In the genomic region with DNA sequence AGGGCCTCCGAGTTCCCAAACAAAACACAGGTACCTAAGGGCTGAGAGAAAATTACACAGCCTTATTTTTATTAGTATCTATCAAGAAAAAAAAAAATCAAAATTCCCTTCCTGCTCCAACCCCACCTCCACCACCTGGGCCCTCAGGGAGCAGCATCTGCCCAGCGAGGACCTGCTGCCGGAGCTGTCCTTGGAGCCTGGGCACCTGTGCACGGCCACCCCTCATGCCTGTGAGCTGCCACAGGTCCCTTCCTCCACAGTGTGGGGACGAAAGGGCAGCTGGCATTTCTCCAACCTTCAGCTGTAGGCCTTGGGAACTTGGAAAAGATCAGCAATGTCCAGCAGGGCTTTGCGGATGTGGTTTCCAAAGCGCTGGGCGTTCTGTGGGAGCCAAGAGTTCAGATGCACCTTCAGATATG, we compare ENCODE assay signal across 27 cellular contexts. TPM values are rescaled to one million over a fixed set of nuclear protein-coding genes. Genes with fewer than 3 reads are reported as not detected.
DNase-seq lines count a peak whose midpoint lies in the region; ATAC-seq, FAIRE-seq and TF ChIP-seq lines count a peak whose summit lies in the region.
"Had no signal": no experiment of that assay in that cellular context is flagged by ENCODE, and none has a peak within 500 bp of the region (broad histone marks: within the 10 kb centered on the region; RNA-seq: fewer than 3 reads in every experiment).

No MANE protein-coding gene starts in this region.

- intact Hi-C loops in K562 (cut with micrococcal nuclease) = no loop called here
- intact Hi-C loops in thyroid gland (cut with DNase I) = no loop called here
- intact Hi-C loops in psoas muscle (cut with DNase I) = no loop called here

- TF ChIP-seq EP300 in K562 (IDR thresholded peaks at IDR 0.05; ENCODE audit: low read length) = no peak

- TF ChIP-seq RAD21 in K562 (CRISPR knock-in tag; conservative IDR thresholded peaks at IDR 0.05 in 1 of 2, IDR thresholded peaks at IDR 0.05 in 1 of 2) = no peak

- H3K9me3 ChIP-seq in K562 (replicated peaks; ENCODE audit: control insufficient read depth, insufficient read depth, low read depth, low read length) = no peaks in the 10 kb centered on the region
- no peaks in the 10 kb centered on the region for H3K9me3 ChIP-seq in thyroid gland
- H3K9me3 ChIP-seq in psoas muscle = no peaks in the 10 kb centered on the region
- H3K9me3 ChIP-seq: heart left ventricle, MG63, SJSA1, testis had no signal

- DNase-seq in K562 (ENCODE audit: extremely low read depth in 1 of 4, low spot score in 3 of 4) (no peak), left lobe of liver (ENCODE audit: low spot score) (peak; percentile 92), thyroid gland (no peak), psoas muscle (no peak)
- DNase-seq: activated CD4-positive, alpha-beta T cell treated with anti-CD3 and anti-CD28 coated beads, Interleukin-2, amount 10 ng/mL, durations not matched to agents 24 days and 14 days; activated T-cell treated with anti-CD3 and anti-CD28 coated beads, Interleukin-2, amount 50 U/mL, for 72 hours; anterior cingulate cortex; central memory CD4-positive, alpha-beta T cell; dorsolateral prefrontal cortex; heart left ventricle; left ventricle myocardium superior; MG63; NCI-H1436 treated with DMSO at 0.1 percent for 48 hours; NCI-H510A treated with DMSO at 0.1 percent for 48 hours; NK-92 treated with Interleukin-12 subunit alpha and Interleukin-12 subunit beta, amount 100 ng/mL, for 24 hours; stimulated activated naive B cell treated with anti-CD40 and anti-IgM and Interleukin-4, amounts not matched to agents 10 μg/mL and 1 μg/mL and 100 μg/mL, for 72 hours; testis had no signal

- H3K9ac ChIP-seq in K562 (ENCODE audit: insufficient read depth in 1 of 2, low read depth in 2 of 2, low read length in 2 of 2) = no peak overlapping the region; a peak in 1 of 4 replicates

- H3K79me2 ChIP-seq in K562 (ENCODE audit: control insufficient read depth, insufficient read depth, low read length) = no peaks in the 10 kb centered on the region

- H3K36me3 ChIP-seq in K562 (ENCODE audit: control insufficient read depth, insufficient read depth, low read length) (no peaks in the 10 kb centered on the region), thyroid gland (peaks cover 5 to 11% of the 10 kb centered on the region in 2 donors), psoas muscle (ENCODE audit: insufficient read depth in 1 of 2, low read depth in 1 of 2) (peaks cover 0 to 70% of the 10 kb centered on the region in 2 donors)
- H3K36me3 ChIP-seq: MG63, SJSA1 had no signal

- H3K4me1 ChIP-seq in K562 (replicated peaks in 1 of 2; ENCODE audit: control insufficient read depth in 2 of 2, insufficient read depth in 2 of 2, low read length in 2 of 2) (peaks cover 0 to 10% of the 10 kb centered on the region in 2 experiments; a peak in 3 of 5 replicates), thyroid gland (peaks cover 14 to 26% of the 10 kb centered on the region in 2 donors), psoas muscle (peaks cover 7% of the 10 kb centered on the region)
- H3K4me1 ChIP-seq: SJSA1 had no signal

- H4K20me1 ChIP-seq in K562 (replicated peaks; ENCODE audit: control insufficient read depth, insufficient read depth, low read length) = no peaks in the 10 kb centered on the region

- no peaks in the 10 kb centered on the region for H3K27me3 ChIP-seq in K562 (ENCODE audit: control insufficient read depth in 2 of 2, insufficient read depth in 2 of 2, low read length in 2 of 2)
- H3K27me3 ChIP-seq in thyroid gland = no peaks in the 10 kb centered on the region
- H3K27me3 ChIP-seq in psoas muscle (ENCODE audit: insufficient read depth in 3 of 3, low read length in 2 of 3) = no peaks in the 10 kb centered on the region
- H3K27me3 ChIP-seq: dorsolateral prefrontal cortex, heart left ventricle, MG63, SJSA1, testis had no signal

- ATAC-seq in K562 (no peak), left lobe of liver (peak; percentile 75), GM21526 (IDR thresholded peaks at IDR 0.05; ENCODE audit: low FRiP score, unreplicated experiment) (no peak), psoas muscle (no peak)
- ATAC-seq: activated T-cell treated with anti-CD3 and anti-CD28 coated beads, Interleukin-2, amount 50 U/mL, for 72 hours; CD8-positive, alpha-beta T cell; left ventricle myocardium superior; stimulated activated naive B cell treated with anti-CD40 and anti-IgM and Interleukin-4, amounts not matched to agents 10 μg/mL and 1 μg/mL and 100 μg/mL, for 72 hours had no signal

- in situ Hi-C loops in K562 (cut with MboI) = loop anchor here (5.0 kb wide), 1 partner anchor 47 kb away; no protein-coding TSS in a partner anchor

- BruUV-seq in K562 (replicated peaks; lab: Mats Ljungman, UMichigan) = no TSS peak

- no peak for TF ChIP-seq POLR2A in K562 (conservative IDR thresholded peaks at IDR 0.05)
- no peak for TF ChIP-seq POLR2A in thyroid gland (IDR thresholded peaks at IDR 0.05)

- no peak overlapping the region for H3K4me2 ChIP-seq in K562 (ENCODE audit: insufficient read depth, low read length)
- H3K4me2 ChIP-seq: smooth muscle cell had no signal

- POLR2A ChIA-PET in K562 (lab: Yijun Ruan, JAX) = interaction anchor here (0.6 to 0.9 kb wide), 2 partner anchors 13 to 57 kb away, joined by 3 read pairs; partner anchors contain the start of gene CHKB

- H3K9me1 ChIP-seq in K562 (ENCODE audit: control insufficient read depth, insufficient read depth, low read length) = no peaks in the 10 kb centered on the region

- TF ChIP-seq CTCF in K562 (IDR thresholded peaks at IDR 0.05 in 2 of 3, conservative IDR thresholded peaks at IDR 0.05 in 1 of 3; ENCODE audit: insufficient read depth in 2 of 3, low read depth in 1 of 3, low read length in 3 of 3) (no peak), thyroid gland (IDR thresholded peaks at IDR 0.05) (no peak), psoas muscle (IDR thresholded peaks at IDR 0.05) (no peak)

- H2AFZ ChIP-seq in K562 (ENCODE audit: low read depth, low read length) = no peak overlapping the region

- H3K4me3 ChIP-seq in K562 = no peak overlapping the region
- H3K4me3 ChIP-seq in thyroid gland (replicated peaks in 1 of 3) = no peak overlapping the region
- H3K4me3 ChIP-seq in psoas muscle = no peak overlapping the region
- H3K4me3 ChIP-seq: dorsolateral prefrontal cortex, GM12878, heart left ventricle, MG63, SJSA1, smooth muscle cell, testis had no signal

- H3K27ac ChIP-seq in K562 (ENCODE audit: extremely low read depth, low read depth, low read length) (no peak overlapping the region), thyroid gland (peak overlapping the region in 2 of 3 donors; percentile 47), psoas muscle (no peak overlapping the region)
- H3K27ac ChIP-seq: dorsolateral prefrontal cortex, epithelial cell of prostate, heart left ventricle, SJSA1, testis had no signal

- FAIRE-seq in K562 (lab: Jason Lieb, UNC) = no peak
- FAIRE-seq: RCC 7860 had no signal

- CTCF ChIA-PET in K562 (lab: Yijun Ruan, JAX; ENCODE audit: low intra/inter-chr PET ratio) = no interaction called here

- 65% methylated on average over 6 of the region's 8 CpGs for WGBS in K562 (ENCODE audit: insufficient coverage, low coverage, missing lambda C conversion rate)
- 86% methylated on average over 8 of the region's 8 CpGs for WGBS in thyroid gland, 2 donors
- 64 to 75% (median 68%) methylated on average over 8 of the region's 8 CpGs for WGBS in psoas muscle, 3 donors

RNA-seq across cellular contexts. Expression of gene SYCE3, which starts 6.3 kb away (rescaled TPM):
- not detected in 2 replicates for total RNA-seq in K562 (2011; cell fraction: chromatin; rRNA removed; ENCODE audit: low replicate concordance)
- not detected in 2 replicates for total RNA-seq in K562 (2011; cell fraction: nucleolus; rRNA removed)
- not detected in 2 replicates for total RNA-seq in K562 (2011; cell fraction: nucleoplasm; rRNA removed)
- total RNA-seq in K562 (2014; rRNA removed) (not detected in 2 replicates), K562 (2014; rRNA removed; fragmentation: Illumina TruSeq; extraction: Trizol) (not detected in 2 replicates), K562 (2015; rRNA removed; fragmentation: Illumina TruSeq; extraction: Trizol) (not detected in 2 replicates), K562 (2021) (not detected in 2 replicates), left lobe of liver (0.45 TPM), thyroid gland (1 to 10 TPM in 3 of 4 donors, not detected in 1; 3.5 to 6.0 (median 4.3) TPM), psoas muscle (not detected)
- polyA plus RNA-seq in K562 (2011; rRNA removed) (not detected in 2 replicates), K562 (2014; fragmentation: Illumina TruSeq; extraction: Trizol) (not detected in 2 replicates), K562 (2014; fragmentation: Nextera tagmentation; extraction: Ambion mirVana) (under 1 TPM in 1 of 2 experiments, not detected in 1; 0.56 TPM), K562 (2014; rRNA removed) (not detected in 2 replicates), psoas muscle (not detected)
- 1.8 TPM in 1 of 2 replicates, not detected in the other for polyA plus RNA-seq in K562 (2011; cell fraction: cytosol; rRNA removed)
- polyA plus RNA-seq in K562 (2011; cell fraction: nucleus; rRNA removed) = 0.38 TPM in 1 of 2 replicates, not detected in the other
- 0.23 and 1.1 TPM in 2 replicates for polyA plus RNA-seq in K562 (2012)
- polyA minus RNA-seq in K562 (2011; rRNA and poly(A)+ RNA removed) = not detected in 2 replicates
- not detected in 2 replicates for polyA minus RNA-seq in K562 (2011; cell fraction: cytosol; rRNA and poly(A)+ RNA removed)
- not detected in 2 replicates for polyA minus RNA-seq in K562 (2011; cell fraction: nucleus; rRNA and poly(A)+ RNA removed)
- total RNA-seq: activated CD4-positive, alpha-beta T cell treated with anti-CD3 and anti-CD28 coated beads, Interleukin-2, amount 10 ng/mL, durations not matched to agents 24 days and 14 days; CD8-positive, alpha-beta T cell; heart left ventricle; left ventricle myocardium superior; mucosa of gallbladder; neural crest cell; progenitor cell of endocrine pancreas; SJSA1; smooth muscle cell had no signal
- polyA plus RNA-seq: heart left ventricle, smooth muscle cell had no signal

RNA-seq across cellular contexts. Expression of gene CPT1B, which starts 9.2 kb away (rescaled TPM):
- 40.5 and 66.3 TPM in 2 replicates for total RNA-seq in K562 (2011; cell fraction: chromatin; rRNA removed; ENCODE audit: low replicate concordance)
- total RNA-seq in K562 (2011; cell fraction: nucleolus; rRNA removed) = 34.2 and 39.4 TPM in 2 replicates
- 24.4 and 31.9 TPM in 2 replicates for total RNA-seq in K562 (2011; cell fraction: nucleoplasm; rRNA removed)
- total RNA-seq in K562 (2014; rRNA removed) (1.6 and 1.9 TPM in 2 replicates), K562 (2014; rRNA removed; fragmentation: Illumina TruSeq; extraction: Trizol) (0.61 and 1.8 TPM in 2 replicates), K562 (2015; rRNA removed; fragmentation: Illumina TruSeq; extraction: Trizol) (2.3 and 3.0 TPM in 2 replicates), K562 (2021) (3.8 and 4.0 TPM in 2 replicates), left lobe of liver (24.7 TPM), thyroid gland (10 to 100 TPM in 3 of 4 donors, 1 to 10 TPM in 1; 9.7 to 38.7 (median 14.9) TPM), psoas muscle (100 to 1,000 TPM in 3 of 4 donors, 10 to 100 TPM in 1; 75.8 to 144 (median 139) TPM)
- polyA plus RNA-seq in K562 (2011; rRNA removed) (3.7 and 7.3 TPM in 2 replicates), K562 (2014; fragmentation: Illumina TruSeq; extraction: Trizol) (2.0 and 2.6 TPM in 2 replicates), K562 (2014; fragmentation: Nextera tagmentation; extraction: Ambion mirVana) (under 1 TPM; 0.35 to 0.59 TPM), K562 (2014; rRNA removed) (6.1 and 6.2 TPM in 2 replicates), psoas muscle (10 to 100 TPM; 57.4 to 87.6 (median 70.8) TPM)
- 2.9 and 4.0 TPM in 2 replicates for polyA plus RNA-seq in K562 (2011; cell fraction: cytosol; rRNA removed)
- 59.6 and 64.2 TPM in 2 replicates for polyA plus RNA-seq in K562 (2011; cell fraction: nucleus; rRNA removed)
- 5.5 and 18.0 TPM in 2 replicates for polyA plus RNA-seq in K562 (2012)
- 1.4 and 2.8 TPM in 2 replicates for polyA minus RNA-seq in K562 (2011; rRNA and poly(A)+ RNA removed)
- polyA minus RNA-seq in K562 (2011; cell fraction: cytosol; rRNA and poly(A)+ RNA removed) = 0.76 TPM in 1 of 2 replicates, not detected in the other
- 7.1 and 10.0 TPM in 2 replicates for polyA minus RNA-seq in K562 (2011; cell fraction: nucleus; rRNA and poly(A)+ RNA removed)

RNA-seq across cellular contexts. Expression of gene CHKB, which starts 13.6 kb away (rescaled TPM):
- total RNA-seq in K562 (2011; cell fraction: chromatin; rRNA removed; ENCODE audit: low replicate concordance) = 48.4 and 97.8 TPM in 2 replicates
- total RNA-seq in K562 (2011; cell fraction: nucleolus; rRNA removed) = 53.4 and 65.4 TPM in 2 replicates
- 51.6 and 55.9 TPM in 2 replicates for total RNA-seq in K562 (2011; cell fraction: nucleoplasm; rRNA removed)
- 11.0 and 14.5 TPM in 2 replicates for total RNA-seq in K562 (2014; rRNA removed)
- 7.7 and 10.3 TPM in 2 replicates for total RNA-seq in K562 (2014; rRNA removed; fragmentation: Illumina TruSeq; extraction: Trizol)
- 8.9 and 9.8 TPM in 2 replicates for total RNA-seq in K562 (2015; rRNA removed; fragmentation: Illumina TruSeq; extraction: Trizol)
- 15.2 and 15.9 TPM in 2 replicates for total RNA-seq in K562 (2021)
- 16.3 and 24.8 TPM in 2 replicates for polyA plus RNA-seq in K562 (2011; rRNA removed)
- 9.9 and 12.5 TPM in 2 replicates for polyA plus RNA-seq in K562 (2011; cell fraction: cytosol; rRNA removed)
- 89.3 and 120 TPM in 2 replicates for polyA plus RNA-seq in K562 (2011; cell fraction: nucleus; rRNA removed)
- 10.9 and 32.8 TPM in 2 replicates for polyA plus RNA-seq in K562 (2012)
- 14.4 and 16.2 TPM in 2 replicates for polyA plus RNA-seq in K562 (2014; fragmentation: Illumina TruSeq; extraction: Trizol)
- polyA plus RNA-seq in K562 (2014; fragmentation: Nextera tagmentation; extraction: Ambion mirVana) = 1 to 10 TPM; 2.7 to 5.3 TPM
- 19.0 and 31.0 TPM in 2 replicates for polyA plus RNA-seq in K562 (2014; rRNA removed)
- polyA minus RNA-seq in K562 (2011; rRNA and poly(A)+ RNA removed) = 3.2 and 3.7 TPM in 2 replicates
- polyA minus RNA-seq in K562 (2011; cell fraction: cytosol; rRNA and poly(A)+ RNA removed) = 1.8 and 4.8 TPM in 2 replicates
- 11.0 and 14.1 TPM in 2 replicates for polyA minus RNA-seq in K562 (2011; cell fraction: nucleus; rRNA and poly(A)+ RNA removed)
- 32.6 TPM for total RNA-seq in left lobe of liver
- total RNA-seq in thyroid gland = 10 to 100 TPM; 49.1 to 96.9 (median 67.8) TPM
- 10 to 100 TPM; 11.5 to 25.2 (median 16.3) TPM for total RNA-seq in psoas muscle
- 10 to 100 TPM; 13.1 to 14.3 (median 13.6) TPM for polyA plus RNA-seq in psoas muscle

RNA-seq across cellular contexts. Expression of gene KLHDC7B, which starts 23.4 kb away (rescaled TPM):
- 0.14 and 0.28 TPM in 2 replicates for total RNA-seq in K562 (2011; cell fraction: chromatin; rRNA removed; ENCODE audit: low replicate concordance)
- 0.17 and 0.39 TPM in 2 replicates for total RNA-seq in K562 (2011; cell fraction: nucleolus; rRNA removed)
- 0.22 and 0.31 TPM in 2 replicates for total RNA-seq in K562 (2011; cell fraction: nucleoplasm; rRNA removed)
- total RNA-seq in K562 (2014; rRNA removed) (0.05 and 0.08 TPM in 2 replicates), K562 (2014; rRNA removed; fragmentation: Illumina TruSeq; extraction: Trizol) (not detected in 2 replicates), K562 (2015; rRNA removed; fragmentation: Illumina TruSeq; extraction: Trizol) (0.04 TPM in 2 replicates), K562 (2021) (0.22 TPM in 2 replicates), left lobe of liver (0.05 TPM), thyroid gland (under 1 TPM in 1 of 4 donors, not detected in 3; 0.27 TPM), psoas muscle (under 1 TPM in 1 of 4 donors, not detected in 3; 0.11 TPM)
- polyA plus RNA-seq in K562 (2011; rRNA removed) (0.09 TPM in 1 of 2 replicates, not detected in the other), K562 (2014; fragmentation: Illumina TruSeq; extraction: Trizol) (0.04 and 0.22 TPM in 2 replicates), K562 (2014; fragmentation: Nextera tagmentation; extraction: Ambion mirVana) (not detected), K562 (2014; rRNA removed) (0.07 and 0.15 TPM in 2 replicates), psoas muscle (under 1 TPM in 2 of 3 donors, not detected in 1; 0.01 TPM)
- 0.03 and 0.06 TPM in 2 replicates for polyA plus RNA-seq in K562 (2011; cell fraction: cytosol; rRNA removed)
- 0.11 and 0.27 TPM in 2 replicates for polyA plus RNA-seq in K562 (2011; cell fraction: nucleus; rRNA removed)
- polyA plus RNA-seq in K562 (2012) = 0.52 and 46.0 TPM in 2 replicates
- polyA minus RNA-seq in K562 (2011; rRNA and poly(A)+ RNA removed) = 0.03 TPM in 1 of 2 replicates, not detected in the other
- polyA minus RNA-seq in K562 (2011; cell fraction: cytosol; rRNA and poly(A)+ RNA removed) = 0.36 TPM in 1 of 2 replicates, not detected in the other
- polyA minus RNA-seq in K562 (2011; cell fraction: nucleus; rRNA and poly(A)+ RNA removed) = 0.13 TPM in 1 of 2 replicates, not detected in the other
- total RNA-seq: left ventricle myocardium superior, progenitor cell of endocrine pancreas had no signal

RNA-seq across cellular contexts. Expression of gene MAPK8IP2, which starts 31.5 kb away (rescaled TPM):
- 0.12 TPM in 1 of 2 replicates, not detected in the other for total RNA-seq in K562 (2011; cell fraction: chromatin; rRNA removed; ENCODE audit: low replicate concordance)
- total RNA-seq in K562 (2011; cell fraction: nucleolus; rRNA removed) = 0.13 and 0.17 TPM in 2 replicates
- 0.07 and 0.23 TPM in 2 replicates for total RNA-seq in K562 (2011; cell fraction: nucleoplasm; rRNA removed)
- 0.18 and 0.45 TPM in 2 replicates for total RNA-seq in K562 (2014; rRNA removed)
- 0.04 TPM in 1 of 2 replicates, not detected in the other for total RNA-seq in K562 (2014; rRNA removed; fragmentation: Illumina TruSeq; extraction: Trizol)
- total RNA-seq in K562 (2015; rRNA removed; fragmentation: Illumina TruSeq; extraction: Trizol) = 0.04 and 0.07 TPM in 2 replicates
- 0.29 and 0.47 TPM in 2 replicates for total RNA-seq in K562 (2021)
- polyA plus RNA-seq in K562 (2011; rRNA removed) = 0.01 and 0.07 TPM in 2 replicates
- 0.07 and 0.18 TPM in 2 replicates for polyA plus RNA-seq in K562 (2011; cell fraction: cytosol; rRNA removed)
- polyA plus RNA-seq in K562 (2011; cell fraction: nucleus; rRNA removed) = 0.13 and 0.14 TPM in 2 replicates
- polyA plus RNA-seq in K562 (2012) = 0.17 and 0.36 TPM in 2 replicates
- polyA plus RNA-seq in K562 (2014; fragmentation: Illumina TruSeq; extraction: Trizol) = 0.03 and 0.17 TPM in 2 replicates
- not detected for polyA plus RNA-seq in K562 (2014; fragmentation: Nextera tagmentation; extraction: Ambion mirVana)
- polyA plus RNA-seq in K562 (2014; rRNA removed) = 0.12 and 0.18 TPM in 2 replicates
- polyA minus RNA-seq in K562 (2011; rRNA and poly(A)+ RNA removed) = not detected in 2 replicates
- polyA minus RNA-seq in K562 (2011; cell fraction: cytosol; rRNA and poly(A)+ RNA removed) = 0.36 TPM in 1 of 2 replicates, not detected in the other
- under 0.01 TPM in 1 of 2 replicates, not detected in the other for polyA minus RNA-seq in K562 (2011; cell fraction: nucleus; rRNA and poly(A)+ RNA removed)
- total RNA-seq in left lobe of liver = 0.53 TPM
- 1 to 10 TPM in 3 of 4 donors, under 1 TPM in 1; 0.94 to 3.3 (median 1.5) TPM for total RNA-seq in thyroid gland
- under 1 TPM; 0.12 to 0.34 (median 0.17) TPM for total RNA-seq in psoas muscle
- under 1 TPM; 0.13 to 0.22 (median 0.15) TPM for polyA plus RNA-seq in psoas muscle

Comparison
In these comparisons a context has a peak if more than half of its experiments do, and no peak if none do; other contexts are left out.
1. H3K27ac ChIP-seq: peak in thyroid gland (2 of 3); none in K562 (single experiment) and psoas muscle (single experiment).